In the genomic region with DNA sequence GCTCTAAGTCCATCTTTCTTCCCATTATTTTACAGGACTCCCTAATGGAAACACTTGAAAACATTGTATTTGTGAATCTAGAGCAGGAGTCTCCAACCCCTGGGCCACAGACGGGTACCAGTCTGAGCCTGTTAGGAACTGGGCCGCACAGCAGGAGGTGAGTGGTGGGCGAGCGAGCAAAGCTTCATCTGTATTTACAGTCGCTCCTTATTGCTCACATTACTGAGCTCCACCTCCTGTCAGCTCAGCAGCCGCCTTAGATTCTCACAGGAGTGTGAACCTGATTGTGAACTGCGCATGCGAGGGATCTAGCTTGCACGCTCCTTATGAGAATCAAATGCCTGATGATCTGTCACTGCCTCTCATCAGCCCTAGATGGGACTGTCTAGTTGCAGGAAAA, we compare ENCODE assay signal across 17 cellular contexts.
A peak's percentile ranks its signal among the peaks of the same experiment; 100 is the strongest.
DNase-seq lines count a peak whose midpoint lies in the region; ATAC-seq and TF ChIP-seq lines count a peak whose summit lies in the region.
"Had no signal": no experiment of that assay in that cellular context is flagged by ENCODE, and none has a peak within 500 bp of the region (broad histone marks: within the 10 kb centered on the region; RNA-seq: fewer than 3 reads in every experiment).

No MANE protein-coding gene starts in this region.

- ATAC-seq in GM19397 (IDR thresholded peaks at IDR 0.05; ENCODE audit: unreplicated experiment) (no peak), HG02970 (IDR thresholded peaks at IDR 0.05; ENCODE audit: low FRiP score, unreplicated experiment) (no peak)
- ATAC-seq: GM23338, K562 had no signal

- peak overlapping the region; percentile 73 for H3K27ac ChIP-seq in WERI-Rb-1

- no peak for TF ChIP-seq CTCF in WERI-Rb-1 (IDR thresholded peaks at IDR 0.05; ENCODE audit: low read depth, low read length)

- no peaks in the 10 kb centered on the region; the same call in 1 of the 2 replicates for H3K36me3 ChIP-seq in WERI-Rb-1
- H3K36me3 ChIP-seq: BE2C had no signal

- no peak overlapping the region for H3K4me3 ChIP-seq in WERI-Rb-1 (ENCODE audit: low read depth, low read length)
- H3K4me3 ChIP-seq: GM23338, K562 had no signal

- H3K9me3 ChIP-seq in WERI-Rb-1 (ENCODE audit: severe bottlenecking), result no peaks in the 10 kb centered on the region
- H3K9me3 ChIP-seq: BE2C, Caco-2 had no signal

- no peaks in the 10 kb centered on the region for H3K27me3 ChIP-seq in WERI-Rb-1 (ENCODE audit: insufficient read depth, low read depth, severe bottlenecking)
- H3K27me3 ChIP-seq: BE2C had no signal

- peak; percentile 42 for DNase-seq in NCI-H82 (lab: John Stamatoyannopoulos, UW)
- no peak for DNase-seq in NCI-H82 treated with DMSO at 0.1 percent for 48 hours (lab: John Stamatoyannopoulos, UW; ENCODE audit: unreplicated experiment)
- peak; percentile 86 for DNase-seq in NCI-H2171 (lab: John Stamatoyannopoulos, UW)
- peak; percentile 76 for DNase-seq in WERI-Rb-1
- no peak for DNase-seq in superior temporal gyrus (ENCODE audit: extremely low spot score)
- DNase-seq: ACHN; BE2C; Caco-2; CD4-positive, CD25-positive, alpha-beta regulatory T cell; GF-D8; HCEC 1CT; HFFc6; IMR-90 had no signal

Comparison
In these comparisons a context has a peak if more than half of its experiments do, and no peak if none do; other contexts are left out.
1. DNase-seq: peak in NCI-H82 (single experiment), NCI-H2171 (single experiment) and WERI-Rb-1 (single experiment); none in NCI-H82 treated with DMSO at 0.1 percent for 48 hours (single experiment) and superior temporal gyrus (single experiment).